ENCODE assay signal across 14 cellular contexts in genomic region chr22:24471570-24471969, GRCh38. TPM values are rescaled to one million over a fixed set of nuclear protein-coding genes. Genes with fewer than 3 reads are reported as not detected.
DNase-seq lines count a peak whose midpoint lies in the region; ATAC-seq and TF ChIP-seq lines count a peak whose summit lies in the region.
"Had no signal": no experiment of that assay in that cellular context is flagged by ENCODE, and none has a peak within 500 bp of the region (broad histone marks: within the 10 kb centered on the region; RNA-seq: fewer than 3 reads in every experiment).

No MANE protein-coding gene starts in this region.

- no peak overlapping the region for H3K14ac ChIP-seq in neuronal stem cell (ENCODE audit: low read length)

- H3K18ac ChIP-seq in neuronal stem cell (ENCODE audit: low read length), result peak overlapping the region; percentile 27

- H3K36me3 ChIP-seq in neuronal stem cell (replicated peaks in 1 of 2; ENCODE audit: control insufficient read depth in 2 of 2, insufficient read depth in 2 of 2, low read length in 2 of 2), result no peaks in the 10 kb centered on the region

- DNase-seq in natural killer cell (no peak), fibroblast of the aortic adventitia (ENCODE audit: low read depth) (peak; percentile 98), neuronal stem cell (ENCODE audit: low spot score) (no peak), H4 (ENCODE audit: low spot score) (no peak)
- DNase-seq in natural killer cell treated with Interleukin-12 subunit alpha and Interleukin-12 subunit beta and Interleukin-15 and Interleukin-18, amount 100 ng/mL, for 72 hours (ENCODE audit: low spot score), result no peak
- no peak for DNase-seq in activated T-cell treated with anti-CD3 and anti-CD28 coated beads, Interleukin-2, amount 50 U/mL, for 48 hours
- DNase-seq in activated naive CD4-positive, alpha-beta T cell treated with Interleukin-2 at 50 U/mL for 16 hours, result no peak
- DNase-seq: DMS79 treated with DMSO at 0.1 percent for 48 hours; effector memory CD4-positive, alpha-beta T cell; SHP77 had no signal

- H3K4me2 ChIP-seq in neuronal stem cell (ENCODE audit: insufficient read depth, low read length, poor library complexity, severe bottlenecking), result no peak overlapping the region

- ATAC-seq in natural killer cell (no peak), HG02840 (IDR thresholded peaks at IDR 0.05; ENCODE audit: low FRiP score, unreplicated experiment) (no peak)
- no peak for ATAC-seq in natural killer cell treated with Interleukin-12 subunit alpha and Interleukin-12 subunit beta and Interleukin-15 and Interleukin-18, amount 100 ng/mL, for 72 hours
- ATAC-seq: K562, WTC11 had no signal

- no peaks in the 10 kb centered on the region for H3K9me3 Mint-ChIP-seq in natural killer cell
- H3K9me3 Mint-ChIP-seq in natural killer cell treated with Interleukin-12 subunit alpha and Interleukin-12 subunit beta and Interleukin-15 and Interleukin-18, amount 100 ng/mL, for 72 hours, result no peaks in the 10 kb centered on the region
- H3K9me3 Mint-ChIP-seq: activated T-helper 2 cell treated with anti-CD3 and anti-CD28 coated beads, Interferon-gamma antibody, Interleukin-2, Interleukin-4, amounts not matched to agents 10 μg/mL and 5 μg/mL and 100 μg/mL, durations not matched to agents 14 hours and 24 hours and 36 hours had no signal

- no peaks in the 10 kb centered on the region for H3K27me3 Mint-ChIP-seq in natural killer cell (ENCODE audit: low read depth in 2 of 2)
- no peaks in the 10 kb centered on the region for H3K27me3 Mint-ChIP-seq in natural killer cell treated with Interleukin-12 subunit alpha and Interleukin-12 subunit beta and Interleukin-15 and Interleukin-18, amount 100 ng/mL, for 72 hours

- H3K4ac ChIP-seq in neuronal stem cell (ENCODE audit: low read length), result peak overlapping the region; percentile 38

- TF ChIP-seq CTCF in natural killer cell (IDR thresholded peaks at IDR 0.05) (no peak), fibroblast of the aortic adventitia (IDR thresholded peaks at IDR 0.05; ENCODE audit: insufficient read depth, low read length) (no peak)

- no CpG with 5 or more reads among the region's 4 CpGs for whole genome bisulfite sequencing in neuronal stem cell (ENCODE audit: extremely low coverage in 2 of 2, insufficient read length in 2 of 2, insufficient replicate concordance in 1 of 2), 2 donors

- no peak overlapping the region for H2AFZ ChIP-seq in neuronal stem cell (ENCODE audit: low read length)

- H3K23ac ChIP-seq in neuronal stem cell (ENCODE audit: low read depth, low read length, poor library complexity), result no peak overlapping the region

- no peaks in the 10 kb centered on the region for H3K79me1 ChIP-seq in neuronal stem cell (ENCODE audit: low read depth, low read length)

- no peaks in the 10 kb centered on the region for H3K27me3 ChIP-seq in neuronal stem cell (ENCODE audit: control insufficient read depth in 3 of 3, insufficient read depth in 3 of 3, low read depth in 1 of 3, low read length in 3 of 3)

- peak overlapping the region; percentile 76 for H4K8ac ChIP-seq in neuronal stem cell (ENCODE audit: low read depth, low read length)

- H2BK12ac ChIP-seq in neuronal stem cell (ENCODE audit: low read length), result no peak overlapping the region

- H4K91ac ChIP-seq in neuronal stem cell (ENCODE audit: low read depth, low read length, poor library complexity), result no peak overlapping the region

- peaks cover 0 to 2% of the 10 kb centered on the region in 2 donors for H3K9me3 ChIP-seq in neuronal stem cell (replicated peaks in 1 of 2; ENCODE audit: control insufficient read depth in 2 of 2, insufficient read depth in 1 of 2, low read depth in 1 of 2, low read length in 2 of 2)

- no peak overlapping the region for H3K27ac Mint-ChIP-seq in natural killer cell
- H3K27ac Mint-ChIP-seq in natural killer cell treated with Interleukin-12 subunit alpha and Interleukin-12 subunit beta and Interleukin-15 and Interleukin-18, amount 100 ng/mL, for 72 hours, result no peak overlapping the region
- H3K27ac Mint-ChIP-seq: activated T-helper 2 cell treated with anti-CD3 and anti-CD28 coated beads, Interferon-gamma antibody, Interleukin-2, Interleukin-4, amounts not matched to agents 10 μg/mL and 5 μg/mL and 100 μg/mL, durations not matched to agents 14 hours and 24 hours and 36 hours; WTC11 had no signal

- H2BK15ac ChIP-seq in neuronal stem cell (ENCODE audit: low read length), result no peak overlapping the region

- no peak overlapping the region for H2AK5ac ChIP-seq in neuronal stem cell (ENCODE audit: low read depth, low read length)

- H3K4me3 Mint-ChIP-seq in natural killer cell, result peak overlapping the region; percentile 5
- no peak overlapping the region for H3K4me3 Mint-ChIP-seq in natural killer cell treated with Interleukin-12 subunit alpha and Interleukin-12 subunit beta and Interleukin-15 and Interleukin-18, amount 100 ng/mL, for 72 hours
- H3K4me3 Mint-ChIP-seq: WTC11 had no signal

- no peaks in the 10 kb centered on the region for H3K4me1 Mint-ChIP-seq in natural killer cell
- no peaks in the 10 kb centered on the region for H3K4me1 Mint-ChIP-seq in natural killer cell treated with Interleukin-12 subunit alpha and Interleukin-12 subunit beta and Interleukin-15 and Interleukin-18, amount 100 ng/mL, for 72 hours (ENCODE audit: low read depth in 2 of 2)

- H2BK5ac ChIP-seq in neuronal stem cell (ENCODE audit: low read length), result no peak overlapping the region

- no peak overlapping the region for H3K4me3 ChIP-seq in fibroblast of the aortic adventitia (ENCODE audit: low read depth, low read length)
- no peak overlapping the region for H3K4me3 ChIP-seq in neuronal stem cell (ENCODE audit: low read length in 2 of 2)
- H3K4me3 ChIP-seq: K562 had no signal

- H3K9ac ChIP-seq in neuronal stem cell (ENCODE audit: low read depth, low read length, poor library complexity), result no peak overlapping the region

- intact Hi-C loops in natural killer cell (cut with micrococcal nuclease), result no loop called here

- no peak overlapping the region for H2BK120ac ChIP-seq in neuronal stem cell (ENCODE audit: low read depth, low read length)

- H3K36me3 Mint-ChIP-seq in natural killer cell, result no peaks in the 10 kb centered on the region
- no peaks in the 10 kb centered on the region for H3K36me3 Mint-ChIP-seq in natural killer cell treated with Interleukin-12 subunit alpha and Interleukin-12 subunit beta and Interleukin-15 and Interleukin-18, amount 100 ng/mL, for 72 hours

- H3K27ac ChIP-seq in neuronal stem cell (replicated peaks; ENCODE audit: low read length), result no peak overlapping the region

- peaks cover 7 to 8% of the 10 kb centered on the region in 2 donors for H3K4me1 ChIP-seq in neuronal stem cell (ENCODE audit: control insufficient read depth in 2 of 2, insufficient read depth in 1 of 2, low read depth in 1 of 2, low read length in 2 of 2)

RNA-seq across cellular contexts. Expression of gene UPB1, which starts 23.6 kb away (rescaled TPM):
- total RNA-seq in natural killer cell (1 to 10 TPM in 1 of 3 donors, under 1 TPM in 2; 0.33 to 1.6 (median 0.50) TPM), fibroblast of the aortic adventitia (ENCODE audit: low replicate concordance) (0.90 TPM in 1 of 2 replicates, not detected in the other)
- 1 to 10 TPM in 1 of 2 donors, under 1 TPM in 1; 0.84 to 1.9 TPM for total RNA-seq in natural killer cell treated with Interleukin-12 subunit alpha and Interleukin-12 subunit beta and Interleukin-15 and Interleukin-18, amount 100 ng/mL, for 72 hours
- polyA plus RNA-seq in neuronal stem cell (2013, experiment 1 of 2), result 0.21 TPM
- 0.12 TPM for polyA plus RNA-seq in neuronal stem cell (2013, experiment 2 of 2)
- not detected in 2 replicates for total RNA-seq in H4 (2014; rRNA removed; shearing (Covaris generic))

RNA-seq across cellular contexts. Expression of gene ADORA2A, which starts 44.2 kb away (rescaled TPM):
- total RNA-seq in natural killer cell (10 to 100 TPM; 11.0 to 15.0 (median 11.7) TPM), fibroblast of the aortic adventitia (ENCODE audit: low replicate concordance) (0.45 and 0.74 TPM in 2 replicates)
- 10 to 100 TPM; 29.0 to 81.6 TPM for total RNA-seq in natural killer cell treated with Interleukin-12 subunit alpha and Interleukin-12 subunit beta and Interleukin-15 and Interleukin-18, amount 100 ng/mL, for 72 hours
- polyA plus RNA-seq in neuronal stem cell (2013, experiment 1 of 2), result 2.9 TPM
- 3.1 TPM for polyA plus RNA-seq in neuronal stem cell (2013, experiment 2 of 2)
- total RNA-seq in H4 (2014; rRNA removed; shearing (Covaris generic)), result 1.0 TPM in 1 of 2 replicates, not detected in the other
